In genomic region chr6:3013486-3013885, GRCh38 we compare ENCODE assay signal across 11 cellular contexts. TPM values are rescaled to one million over a fixed set of nuclear protein-coding genes. Genes with fewer than 3 reads are reported as not detected.
A peak's percentile ranks its signal among the peaks of the same experiment; 100 is the strongest.
DNase-seq lines count a peak whose midpoint lies in the region; ATAC-seq, FAIRE-seq and TF ChIP-seq lines count a peak whose summit lies in the region.
"Had no signal": no experiment of that assay in that cellular context is flagged by ENCODE, and none has a peak within 500 bp of the region (broad histone marks: within the 10 kb centered on the region; RNA-seq: fewer than 3 reads in every experiment).

No MANE protein-coding gene starts in this region.

- H2AFZ ChIP-seq in keratinocyte (ENCODE audit: control insufficient read depth, low read length): no peak overlapping the region

- H3K27me3 Mint-ChIP-seq in activated T-helper 17 cell treated with anti-CD3 and anti-CD28 coated beads, Interleukin-2, amount 50 U/mL, for 72 hours: no peaks in the 10 kb centered on the region
- H3K27me3 Mint-ChIP-seq in activated T-cell treated with anti-CD3 and anti-CD28 coated beads, Interleukin-2, amount 50 U/mL, for 24 hours: no peaks in the 10 kb centered on the region

- FAIRE-seq in keratinocyte (lab: Jason Lieb, UNC): peak; percentile 93
- FAIRE-seq: colon had no signal

- H3K27me3 ChIP-seq in BLaER1 treated with 17β-estradiol and CSF1 and Interleukin-3, amounts not matched to agents 10 nM and 100 nM: no peaks in the 10 kb centered on the region
- no peaks in the 10 kb centered on the region for H3K27me3 ChIP-seq in keratinocyte (ENCODE audit: control insufficient read depth, extremely low read depth, insufficient read depth, low read length)

- peaks cover 95% of the 10 kb centered on the region for H3K36me3 Mint-ChIP-seq in activated T-helper 17 cell treated with anti-CD3 and anti-CD28 coated beads, Interleukin-2, amount 50 U/mL, for 72 hours (ENCODE audit: low read depth)
- peaks cover 93% of the 10 kb centered on the region for H3K36me3 Mint-ChIP-seq in activated T-cell treated with anti-CD3 and anti-CD28 coated beads, Interleukin-2, amount 50 U/mL, for 24 hours (ENCODE audit: low read depth)

- dilution Hi-C loops in keratinocyte (cut with MboI; ENCODE audit: extremely low pct_ligation_motif_present, low sequenced_read_pairs): no loop called here

- peaks cover 0 to 19% (median 9%) of the 10 kb centered on the region in 10 experiments; a peak in 13 of 20 replicates for H3K4me1 ChIP-seq in BLaER1 treated with 17β-estradiol and CSF1 and Interleukin-3, amounts not matched to agents 10 nM and 100 nM
- H3K4me1 ChIP-seq in keratinocyte (ENCODE audit: control insufficient read depth, extremely low read depth, insufficient read depth, low read length): peaks cover 12% of the 10 kb centered on the region

- no peaks in the 10 kb centered on the region for H3K9me1 ChIP-seq in keratinocyte (ENCODE audit: control insufficient read depth, extremely low read depth, insufficient read depth, low read length)

- peaks cover 5% of the 10 kb centered on the region for H3K4me1 Mint-ChIP-seq in activated T-helper 17 cell treated with anti-CD3 and anti-CD28 coated beads, Interleukin-2, amount 50 U/mL, for 72 hours
- peaks cover 6% of the 10 kb centered on the region for H3K4me1 Mint-ChIP-seq in activated T-cell treated with anti-CD3 and anti-CD28 coated beads, Interleukin-2, amount 50 U/mL, for 24 hours (ENCODE audit: low read depth)

- no peaks in the 10 kb centered on the region for H3K79me2 ChIP-seq in keratinocyte (ENCODE audit: control insufficient read depth, insufficient read depth, low read length)

- 0 out of 22 replicates have a peak overlapping the region, but pooled peaks of 1 of the 11 experiments have one; percentile 13 for H3K9ac ChIP-seq in BLaER1 treated with 17β-estradiol and CSF1 and Interleukin-3, amounts not matched to agents 10 nM and 100 nM
- no peak overlapping the region for H3K9ac ChIP-seq in keratinocyte (ENCODE audit: control insufficient read depth, extremely low read depth, insufficient read depth, low read length)

- H3K9me3 ChIP-seq in BLaER1 treated with 17β-estradiol and CSF1 and Interleukin-3, amounts not matched to agents 10 nM and 100 nM (replicated peaks in 1 of 11): peaks cover 30 to 38% (median 33%) of the 10 kb centered on the region in 11 experiments
- H3K9me3 ChIP-seq in keratinocyte (ENCODE audit: control insufficient read depth, low read depth, low read length): no peaks in the 10 kb centered on the region

- peak overlapping the region; percentile 26 for H3K27ac Mint-ChIP-seq in activated T-helper 17 cell treated with anti-CD3 and anti-CD28 coated beads, Interleukin-2, amount 50 U/mL, for 72 hours
- no peak overlapping the region for H3K27ac Mint-ChIP-seq in activated T-cell treated with anti-CD3 and anti-CD28 coated beads, Interleukin-2, amount 50 U/mL, for 24 hours
- H3K27ac Mint-ChIP-seq: activated CD8-positive, alpha-beta T cell treated with anti-CD3 and anti-CD28 coated beads, Interleukin-2, amount 10 ng/mL, durations not matched to agents 7 days and 5 days had no signal

- peak; percentile 58 for ATAC-seq in activated T-helper 17 cell treated with anti-CD3 and anti-CD28 coated beads, Interleukin-2, amount 50 U/mL, for 72 hours (replicated peaks)
- ATAC-seq in HG02678 (IDR thresholded peaks at IDR 0.05; ENCODE audit: unreplicated experiment): no peak
- ATAC-seq: activated CD8-positive, alpha-beta T cell treated with anti-CD3 and anti-CD28 coated beads, Interleukin-2, amount 10 ng/mL, durations not matched to agents 7 days and 5 days had no signal

- peak overlapping the region in 6 of 11 experiments; percentile 21 to 71 (median 56); a peak in 11 of 22 replicates for H3K4me2 ChIP-seq in BLaER1 treated with 17β-estradiol and CSF1 and Interleukin-3, amounts not matched to agents 10 nM and 100 nM
- H3K4me2 ChIP-seq in keratinocyte (ENCODE audit: control insufficient read depth, extremely low read depth, insufficient read depth, low read depth, low read length): peak overlapping the region; percentile 0

- peak in 1 of 3 experiments; percentile 51 for TF ChIP-seq CTCF in keratinocyte (optimal IDR thresholded peaks at IDR 0.05 in 1 of 3, IDR thresholded peaks at IDR 0.05 in 1 of 3, conservative IDR thresholded peaks at IDR 0.05 in 1 of 3; ENCODE audit: extremely low read depth in 1 of 3, insufficient read depth in 2 of 3, low read length in 3 of 3)

- peaks cover 38 to 84% (median 77%) of the 10 kb centered on the region in 11 experiments for H3K36me3 ChIP-seq in BLaER1 treated with 17β-estradiol and CSF1 and Interleukin-3, amounts not matched to agents 10 nM and 100 nM
- peaks cover 6 to 9% of the 10 kb centered on the region in 2 experiments for H3K36me3 ChIP-seq in keratinocyte (ENCODE audit: control insufficient read depth in 2 of 2, extremely low read depth in 1 of 2, insufficient read depth in 2 of 2, low read length in 2 of 2)

- peak overlapping the region in 5 of 11 experiments; percentile 10 to 56 (median 37); a peak in 7 of 22 replicates for H3K27ac ChIP-seq in BLaER1 treated with 17β-estradiol and CSF1 and Interleukin-3, amounts not matched to agents 10 nM and 100 nM
- no peak overlapping the region for H3K27ac ChIP-seq in keratinocyte (ENCODE audit: control insufficient read depth, insufficient read depth, low read length)

- no peaks in the 10 kb centered on the region for H4K20me1 ChIP-seq in BLaER1 treated with 17β-estradiol and CSF1 and Interleukin-3, amounts not matched to agents 10 nM and 100 nM
- no peaks in the 10 kb centered on the region for H4K20me1 ChIP-seq in keratinocyte (ENCODE audit: control insufficient read depth, extremely low read depth, insufficient read depth, low read length)

- no peaks in the 10 kb centered on the region for H3K9me3 Mint-ChIP-seq in activated T-helper 17 cell treated with anti-CD3 and anti-CD28 coated beads, Interleukin-2, amount 50 U/mL, for 72 hours
- H3K9me3 Mint-ChIP-seq in activated T-cell treated with anti-CD3 and anti-CD28 coated beads, Interleukin-2, amount 50 U/mL, for 24 hours: peaks cover 24% of the 10 kb centered on the region

- H3K4me3 Mint-ChIP-seq in activated T-helper 17 cell treated with anti-CD3 and anti-CD28 coated beads, Interleukin-2, amount 50 U/mL, for 72 hours: no peak overlapping the region
- no peak overlapping the region for H3K4me3 Mint-ChIP-seq in activated T-cell treated with anti-CD3 and anti-CD28 coated beads, Interleukin-2, amount 50 U/mL, for 24 hours
- H3K4me3 Mint-ChIP-seq: activated CD8-positive, alpha-beta T cell treated with anti-CD3 and anti-CD28 coated beads, Interleukin-2, amount 10 ng/mL, durations not matched to agents 7 days and 5 days had no signal

- DNase-seq in Kasumi-1 (lab: John Stamatoyannopoulos, UW) (peak; percentile 66), keratinocyte (ENCODE audit: low read depth, low spot score) (peak; percentile 33), cortex of kidney (lab: John Stamatoyannopoulos, UW) (no peak), NCI-H526 (lab: John Stamatoyannopoulos, UW) (no peak)
- no peak for DNase-seq in activated T-cell treated with anti-CD3 and anti-CD28 coated beads, Interleukin-2, amount 50 U/mL, for 24 hours
- DNase-seq: activated CD8-positive, alpha-beta T cell treated with anti-CD3 and anti-CD28 coated beads, Interleukin-2, amount 10 ng/mL, durations not matched to agents 7 days and 5 days; stimulated activated CD4-positive, alpha-beta T cell treated with anti-CD3 and anti-CD28 coated beads, Interleukin-12 subunit alpha, Interleukin-12 subunit beta, amount 100 ng/mL, for 4 hours had no signal

- H3K4me3 ChIP-seq in BLaER1 treated with 17β-estradiol and CSF1 and Interleukin-3, amounts not matched to agents 10 nM and 100 nM: no peak overlapping the region
- H3K4me3 ChIP-seq in keratinocyte (ENCODE audit: control insufficient read depth in 2 of 3, extremely low read depth in 1 of 3, insufficient read depth in 2 of 3, low read depth in 1 of 3, low read length in 3 of 3): no peak overlapping the region

RNA-seq across cellular contexts. Expression of gene NQO2, which starts 13.8 kb away (rescaled TPM):
- total RNA-seq in activated T-helper 17 cell treated with anti-CD3 and anti-CD28 coated beads, Interleukin-2, amount 50 U/mL, for 72 hours: 10 to 100 TPM; 25.1 to 29.3 TPM
- 22.2 to 24.0 TPM (median 22.9 TPM) in 3 replicates for polyA plus RNA-seq in keratinocyte
- polyA plus RNA-seq in keratinocyte (2011; ENCODE audit: low read depth): 40.7 TPM
- polyA plus RNA-seq in keratinocyte (2011; cell fraction: cytosol; rRNA removed): 19.0 and 24.6 TPM in 2 replicates
- 14.2 and 14.7 TPM in 2 replicates for polyA plus RNA-seq in keratinocyte (2011; cell fraction: nucleus; rRNA removed)
- polyA plus RNA-seq in keratinocyte (2012; ENCODE audit: low replicate concordance): 18.6 and 22.2 TPM in 2 replicates
- 15.9 to 25.1 TPM (median 19.6 TPM) in 3 replicates for polyA minus RNA-seq in keratinocyte
- polyA minus RNA-seq in keratinocyte (2011; cell fraction: cytosol; rRNA and poly(A)+ RNA removed): 12.9 TPM
- polyA minus RNA-seq in keratinocyte (2011; cell fraction: nucleus; rRNA and poly(A)+ RNA removed): 4.2 and 4.8 TPM in 2 replicates

RNA-seq across cellular contexts. Expression of gene SERPINB6, which starts 42.1 kb away (rescaled TPM):
- total RNA-seq in activated T-helper 17 cell treated with anti-CD3 and anti-CD28 coated beads, Interleukin-2, amount 50 U/mL, for 72 hours: 10 to 100 TPM; 22.1 to 26.0 TPM
- 66.1 to 78.2 TPM (median 66.4 TPM) in 3 replicates for polyA plus RNA-seq in keratinocyte
- polyA plus RNA-seq in keratinocyte (2011; ENCODE audit: low read depth): 43.0 TPM
- polyA plus RNA-seq in keratinocyte (2011; cell fraction: cytosol; rRNA removed): 84.2 and 87.7 TPM in 2 replicates
- 72.5 and 77.2 TPM in 2 replicates for polyA plus RNA-seq in keratinocyte (2011; cell fraction: nucleus; rRNA removed)
- 41.9 and 70.2 TPM in 2 replicates for polyA plus RNA-seq in keratinocyte (2012; ENCODE audit: low replicate concordance)
- polyA minus RNA-seq in keratinocyte: 36.0 to 55.1 TPM (median 46.5 TPM) in 3 replicates
- 46.2 TPM for polyA minus RNA-seq in keratinocyte (2011; cell fraction: cytosol; rRNA and poly(A)+ RNA removed)
- polyA minus RNA-seq in keratinocyte (2011; cell fraction: nucleus; rRNA and poly(A)+ RNA removed): 18.0 and 28.6 TPM in 2 replicates

RNA-seq across cellular contexts. Expression of gene RIPK1, which starts 54.8 kb away (rescaled TPM):
- 10 to 100 TPM; 17.5 to 18.2 TPM for total RNA-seq in activated T-helper 17 cell treated with anti-CD3 and anti-CD28 coated beads, Interleukin-2, amount 50 U/mL, for 72 hours
- 13.2 to 19.6 TPM (median 13.8 TPM) in 3 replicates for polyA plus RNA-seq in keratinocyte
- 19.5 TPM for polyA plus RNA-seq in keratinocyte (2011; ENCODE audit: low read depth)
- 11.7 and 14.0 TPM in 2 replicates for polyA plus RNA-seq in keratinocyte (2011; cell fraction: cytosol; rRNA removed)
- polyA plus RNA-seq in keratinocyte (2011; cell fraction: nucleus; rRNA removed): 27.1 and 27.3 TPM in 2 replicates
- 13.0 and 16.3 TPM in 2 replicates for polyA plus RNA-seq in keratinocyte (2012; ENCODE audit: low replicate concordance)
- 10.9 to 15.4 TPM (median 12.8 TPM) in 3 replicates for polyA minus RNA-seq in keratinocyte
- 9.2 TPM for polyA minus RNA-seq in keratinocyte (2011; cell fraction: cytosol; rRNA and poly(A)+ RNA removed)
- polyA minus RNA-seq in keratinocyte (2011; cell fraction: nucleus; rRNA and poly(A)+ RNA removed): 11.9 and 23.2 TPM in 2 replicates

Comparison
In these comparisons a context has a peak if more than half of its experiments do, and no peak if none do; other contexts are left out.
1. DNase-seq: peak in Kasumi-1 (2 of 2) and keratinocyte (single experiment); none in cortex of kidney (single experiment), NCI-H526 (0 of 2) and activated T-cell treated with anti-CD3 and anti-CD28 coated beads, Interleukin-2, amount 50 U/mL, for 24 hours (single experiment).